ENCODE assay signal across 1 cellular context in genomic region chr10:101781655-101781983, GRCh38.
TF ChIP-seq lines count a peak whose summit lies in the region.

No MANE protein-coding gene starts in this region.

TF ChIP-seq in HepG2, 621 proteins besides CTCF, POLR2A, EP300 and RAD21:
- TF ChIP-seq CEBPB (IDR thresholded peaks at IDR 0.05; ENCODE audit: borderline replicate concordance, low read depth, low read length) (no peak), TOE1 (CRISPR knock-in tag; IDR thresholded peaks at IDR 0.05) (no peak), ZFX (CRISPR knock-in tag; IDR thresholded peaks at IDR 0.05; ENCODE audit: low read depth) (no peak), GPN1 (CRISPR knock-in tag; IDR thresholded peaks at IDR 0.05; ENCODE audit: borderline replicate concordance) (no peak), HNF1B (CRISPR knock-in tag; IDR thresholded peaks at IDR 0.05) (no peak), SKIL (CRISPR knock-in tag; IDR thresholded peaks at IDR 0.05; ENCODE audit: borderline replicate concordance) (no peak), HOXA9 (CRISPR knock-in tag; IDR thresholded peaks at IDR 0.05; ENCODE audit: borderline replicate concordance) (no peak), ZNF687 (CRISPR knock-in tag; IDR thresholded peaks at IDR 0.05) (no peak), PITX1 (CRISPR knock-in tag; IDR thresholded peaks at IDR 0.05) (no peak), FIP1L1 (IDR thresholded peaks at IDR 0.05; ENCODE audit: borderline replicate concordance, insufficient read depth, low read depth, low read length) (no peak), DR1 (CRISPR knock-in tag; IDR thresholded peaks at IDR 0.05) (no peak), TRIM24 (CRISPR knock-in tag; IDR thresholded peaks at IDR 0.05) (no peak)
